ENCODE assay signal across 24 cellular contexts in the genomic region with DNA sequence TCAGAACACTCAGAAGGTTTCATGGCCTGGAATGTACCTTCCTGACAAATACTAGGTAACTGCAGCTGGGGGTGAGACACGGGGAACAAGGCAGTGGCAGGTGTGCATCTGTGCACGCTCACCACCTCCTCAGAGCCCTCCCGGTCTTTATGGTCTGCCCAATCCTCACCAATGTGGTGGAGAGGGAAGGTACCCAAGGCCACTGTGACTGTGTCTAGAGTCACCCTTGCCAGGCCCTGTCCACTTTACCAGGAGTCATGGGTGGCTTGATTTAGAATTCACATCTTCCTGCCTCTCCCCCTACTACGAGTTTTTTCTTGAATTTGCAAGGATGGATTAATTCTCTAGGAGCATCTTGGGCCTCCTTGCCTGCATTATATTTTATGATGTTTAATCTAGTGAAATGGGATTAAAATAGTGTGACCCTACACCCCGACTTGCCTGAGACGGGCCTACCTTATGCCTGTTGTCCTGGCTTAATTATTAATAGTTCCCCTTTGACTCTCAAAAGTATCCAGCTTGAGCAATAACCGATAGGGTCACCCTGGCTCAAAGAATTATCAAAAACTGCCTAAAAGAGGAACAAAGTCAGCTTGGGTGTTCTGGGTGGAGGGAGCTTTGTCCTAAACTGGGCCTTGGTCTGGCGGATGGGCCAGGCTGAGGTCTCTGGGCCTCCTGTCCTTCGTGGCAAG.
"Had no signal": no experiment of that assay in that cellular context is flagged by ENCODE, and none has a peak within 500 bp of the region (broad histone marks: within the 10 kb centered on the region; RNA-seq: fewer than 3 reads in every experiment).

No MANE protein-coding gene starts in this region.

- H3K36me3 Mint-ChIP-seq: mesothelial cell of epicardium; naive thymus-derived CD4-positive, alpha-beta T cell; stimulated activated naive B cell treated with anti-CD40 and anti-IgM and Interleukin-4, amounts not matched to agents 10 μg/mL and 1 μg/mL and 100 μg/mL, for 72 hours; WTC11 had no signal

- H3K27me3 Mint-ChIP-seq: activated CD4-positive, alpha-beta T cell treated with anti-CD3 and anti-CD28 coated beads, Interleukin-2, amount 10 ng/mL, durations not matched to agents 7 days and 5 days had no signal

- H3K4me3 Mint-ChIP-seq: activated CD4-positive, alpha-beta memory T cell treated with anti-CD3 and anti-CD28 coated beads, Interleukin-2, amount 10 ng/mL, durations not matched to agents 7 days and 5 days; activated CD4-positive, alpha-beta T cell treated with anti-CD3 and anti-CD28 coated beads, Interleukin-2, amount 10 ng/mL, durations not matched to agents 7 days and 5 days; activated T-cell treated with anti-CD3 and anti-CD28 coated beads, Interleukin-2, amount 50 U/mL, for 24 hours; effector memory CD8-positive, alpha-beta T cell; mesothelial cell of epicardium; naive thymus-derived CD4-positive, alpha-beta T cell; stimulated activated naive B cell treated with anti-CD40 and anti-IgM and Interleukin-4, amounts not matched to agents 10 μg/mL and 1 μg/mL and 100 μg/mL, for 72 hours; WTC11 had no signal

- ATAC-seq: effector memory CD8-positive, alpha-beta T cell; gastroesophageal sphincter; left ventricle myocardium superior; naive thymus-derived CD4-positive, alpha-beta T cell; pancreas; psoas muscle; stimulated activated naive B cell treated with anti-CD40 and anti-IgM and Interleukin-4, amounts not matched to agents 10 μg/mL and 1 μg/mL and 100 μg/mL, for 72 hours; WTC11 had no signal

- H3K4me1 Mint-ChIP-seq: mesothelial cell of epicardium; stimulated activated naive B cell treated with anti-CD40 and anti-IgM and Interleukin-4, amounts not matched to agents 10 μg/mL and 1 μg/mL and 100 μg/mL, for 72 hours had no signal

- DNase-seq: activated CD4-positive, alpha-beta memory T cell treated with anti-CD3 and anti-CD28 coated beads, Interleukin-2, amount 10 ng/mL, durations not matched to agents 7 days and 5 days; activated CD4-positive, alpha-beta T cell treated with anti-CD3 and anti-CD28 coated beads for 1 hour; activated CD4-positive, alpha-beta T cell treated with anti-CD3 and anti-CD28 coated beads, Interleukin-2, amount 10 ng/mL, durations not matched to agents 7 days and 5 days; activated CD8-positive, alpha-beta memory T cell treated with anti-CD3 and anti-CD28 coated beads, Interleukin-2, amount 50 U/mL, for 48 hours; activated gamma-delta T cell; activated naive CD4-positive, alpha-beta T cell treated with anti-CD3 and anti-CD28 coated beads, Interleukin-2, amount 50 U/mL, for 16 hours; activated T-cell treated with anti-CD3 and anti-CD28 coated beads, Interleukin-2, amount 50 U/mL, for 24 hours; amygdala; caudate nucleus; cortex of kidney; effector memory CD8-positive, alpha-beta T cell; left ventricle myocardium superior; mammary epithelial cell; naive thymus-derived CD4-positive, alpha-beta T cell; nucleus accumbens; pancreas; psoas muscle; stimulated activated CD4-positive, alpha-beta T cell treated with anti-CD3 and anti-CD28 coated beads, Interleukin-1b, Interleukin-23, amount 100 ng/mL, for 48 hours; stimulated activated naive B cell treated with anti-CD40 and anti-IgM and Interleukin-4, amounts not matched to agents 10 μg/mL and 1 μg/mL and 100 μg/mL, for 72 hours; T-helper 2 cell; tibial artery had no signal

- H3K9me3 Mint-ChIP-seq: activated T-cell treated with anti-CD3 and anti-CD28 coated beads, Interleukin-2, amount 50 U/mL, for 24 hours; effector memory CD8-positive, alpha-beta T cell had no signal

- H3K27ac Mint-ChIP-seq: activated CD4-positive, alpha-beta memory T cell treated with anti-CD3 and anti-CD28 coated beads, Interleukin-2, amount 10 ng/mL, durations not matched to agents 7 days and 5 days; activated CD4-positive, alpha-beta T cell treated with anti-CD3 and anti-CD28 coated beads, Interleukin-2, amount 10 ng/mL, durations not matched to agents 7 days and 5 days; activated T-cell treated with anti-CD3 and anti-CD28 coated beads, Interleukin-2, amount 50 U/mL, for 24 hours; mesothelial cell of epicardium; stimulated activated naive B cell treated with anti-CD40 and anti-IgM and Interleukin-4, amounts not matched to agents 10 μg/mL and 1 μg/mL and 100 μg/mL, for 72 hours had no signal
